17 cellular contexts compared by ENCODE assay signal in the genomic region with DNA sequence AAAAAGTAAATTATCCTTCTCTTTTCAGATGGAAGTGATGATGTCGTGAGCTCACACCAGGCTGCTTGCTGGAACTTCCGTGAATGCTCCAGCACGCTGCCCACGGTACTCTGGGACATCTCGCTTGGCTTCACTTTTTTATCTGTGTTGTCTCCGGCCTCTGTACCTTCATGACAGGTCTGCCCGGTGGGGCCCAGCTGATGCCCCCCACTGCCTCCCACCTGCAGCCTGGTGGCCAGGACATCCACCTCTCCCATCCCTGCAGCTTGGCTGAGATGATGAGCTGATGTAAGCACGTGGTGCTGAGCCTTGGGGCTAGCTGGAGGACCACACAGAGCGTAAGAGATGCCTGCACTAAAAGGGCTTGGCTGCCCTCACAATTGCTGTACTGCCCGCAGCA. TPM values are rescaled to one million over a fixed set of nuclear protein-coding genes. Genes with fewer than 3 reads are reported as not detected.
DNase-seq lines count a peak whose midpoint lies in the region; ATAC-seq and TF ChIP-seq lines count a peak whose summit lies in the region.
"Had no signal": no experiment of that assay in that cellular context is flagged by ENCODE, and none has a peak within 500 bp of the region (broad histone marks: within the 10 kb centered on the region; RNA-seq: fewer than 3 reads in every experiment).

No MANE protein-coding gene starts in this region.

- intact Hi-C loops in left cardiac atrium (cut with DNase I), result no loop called here
- intact Hi-C loops in dendritic cell treated with granulocyte-macrophage colony-stimulating factor and Interleukin-4, amounts not matched to agents 40 ng/mL and 50 ng/mL, for 4 days (cut with micrococcal nuclease), result no loop called here
- intact Hi-C loops in posterior vena cava (cut with DNase I), result no loop called here
- intact Hi-C loops in dorsolateral prefrontal cortex (cut with DNase I), result no loop called here

- H3K27ac Mint-ChIP-seq in dendritic cell treated with granulocyte-macrophage colony-stimulating factor and Interleukin-4, amounts not matched to agents 40 ng/mL and 50 ng/mL, for 4 days, result peak overlapping the region; percentile 37
- H3K27ac Mint-ChIP-seq: CD4-positive, alpha-beta memory T cell; GM23338 had no signal

- H3K4me1 ChIP-seq in right atrium auricular region, result no peaks in the 10 kb centered on the region

- H3K27me3 ChIP-seq in right atrium auricular region, result no peaks in the 10 kb centered on the region
- H3K27me3 ChIP-seq in dorsolateral prefrontal cortex, result no peaks in the 10 kb centered on the region

- ATAC-seq in left cardiac atrium, result no peak
- ATAC-seq: GM23338, HepG2 had no signal

- no peaks in the 10 kb centered on the region for H3K36me3 Mint-ChIP-seq in dendritic cell treated with granulocyte-macrophage colony-stimulating factor and Interleukin-4, amounts not matched to agents 40 ng/mL and 50 ng/mL, for 4 days (ENCODE audit: low read depth)
- H3K36me3 Mint-ChIP-seq: CD4-positive, alpha-beta memory T cell had no signal

- no peaks in the 10 kb centered on the region for H3K9me3 Mint-ChIP-seq in dendritic cell treated with granulocyte-macrophage colony-stimulating factor and Interleukin-4, amounts not matched to agents 40 ng/mL and 50 ng/mL, for 4 days

- TF ChIP-seq CTCF in right atrium auricular region (IDR thresholded peaks at IDR 0.05), result no peak
- no peak for TF ChIP-seq CTCF in dorsolateral prefrontal cortex (IDR thresholded peaks at IDR 0.05 in 54 of 56, conservative IDR thresholded peaks at IDR 0.05 in 2 of 56; ENCODE audit: low read depth in 1 of 56, partially characterized antibody in 56 of 56)

- no peak overlapping the region for H3K4me3 Mint-ChIP-seq in dendritic cell treated with granulocyte-macrophage colony-stimulating factor and Interleukin-4, amounts not matched to agents 40 ng/mL and 50 ng/mL, for 4 days
- H3K4me3 Mint-ChIP-seq: CD4-positive, alpha-beta memory T cell; GM23338 had no signal

- H3K4me1 Mint-ChIP-seq in dendritic cell treated with granulocyte-macrophage colony-stimulating factor and Interleukin-4, amounts not matched to agents 40 ng/mL and 50 ng/mL, for 4 days (ENCODE audit: low read depth), result peaks cover 15% of the 10 kb centered on the region

- no peaks in the 10 kb centered on the region for H3K36me3 ChIP-seq in right atrium auricular region

- H3K4me3 ChIP-seq in right atrium auricular region, result no peak overlapping the region
- H3K4me3 ChIP-seq in dorsolateral prefrontal cortex, result no peak overlapping the region
- H3K4me3 ChIP-seq: GM23338 had no signal

- peaks cover 8% of the 10 kb centered on the region for H3K27me3 Mint-ChIP-seq in dendritic cell treated with granulocyte-macrophage colony-stimulating factor and Interleukin-4, amounts not matched to agents 40 ng/mL and 50 ng/mL, for 4 days

- H3K27ac ChIP-seq in right atrium auricular region (no peak overlapping the region), dorsolateral prefrontal cortex (no peak overlapping the region)
- H3K27ac ChIP-seq: C4-2B had no signal

- peak; percentile 18 for DNase-seq in right atrium auricular region (ENCODE audit: low spot score)
- DNase-seq in left cardiac atrium, result no peak
- peak; percentile 34 for DNase-seq in posterior vena cava (ENCODE audit: low spot score)
- no peak for DNase-seq in kidney tubule cell (ENCODE audit: low spot score)
- no peak for DNase-seq in stimulated activated CD8-positive, alpha-beta memory T cell treated with anti-CD3 and anti-CD28 coated beads, Interleukin-4, amount 100 ng/mL, for 48 hours
- DNase-seq in dorsolateral prefrontal cortex, result no peak
- DNase-seq in NAMALWA (ENCODE audit: low spot score), result no peak
- DNase-seq: 8988T; CD4-positive, alpha-beta memory T cell; DMS153; DMS79 treated with DMSO at 0.1 percent for 48 hours; EL; H7 had no signal

- no peaks in the 10 kb centered on the region for H3K9me3 ChIP-seq in right atrium auricular region

RNA-seq across cellular contexts. Expression of gene HELT, which starts 59.0 kb away (rescaled TPM):
- total RNA-seq in right atrium auricular region (not detected), left cardiac atrium (not detected), posterior vena cava (not detected), dorsolateral prefrontal cortex (not detected)
- total RNA-seq: CD4-positive, alpha-beta memory T cell; GM23338; H7; HepG2 had no signal

Comparison
In these comparisons a context has a peak if more than half of its experiments do, and no peak if none do; other contexts are left out.
1. DNase-seq: peak in right atrium auricular region (single experiment) and posterior vena cava (single experiment); none in left cardiac atrium (single experiment), kidney tubule cell (single experiment), stimulated activated CD8-positive, alpha-beta memory T cell treated with anti-CD3 and anti-CD28 coated beads, Interleukin-4, amount 100 ng/mL, for 48 hours (single experiment), dorsolateral prefrontal cortex (0 of 10) and NAMALWA (single experiment).